In genomic region chr1:54653036-54653435, GRCh38 we compare ENCODE assay signal across 22 cellular contexts. TPM values are rescaled to one million over a fixed set of nuclear protein-coding genes. Genes with fewer than 3 reads are reported as not detected.
"Had no signal": no experiment of that assay in that cellular context is flagged by ENCODE, and none has a peak within 500 bp of the region (broad histone marks: within the 10 kb centered on the region; RNA-seq: fewer than 3 reads in every experiment).

No MANE protein-coding gene starts in this region.

- H3K27me3 ChIP-seq: tibial nerve, uterus had no signal

- H3K9me3 Mint-ChIP-seq: immature natural killer cell had no signal

- H3K9me3 ChIP-seq: uterus had no signal

- H3K4me3 ChIP-seq: tibial nerve, uterus had no signal

- H3K36me3 Mint-ChIP-seq: activated naive CD8-positive, alpha-beta T cell; immature natural killer cell; naive thymus-derived CD4-positive, alpha-beta T cell had no signal

- DNase-seq: activated CD4-positive, alpha-beta T cell treated with anti-CD3 and anti-CD28 coated beads for 48 hours; activated CD8-positive, alpha-beta memory T cell treated with anti-CD3 and anti-CD28 coated beads, Interleukin-2, amount 50 U/mL, for 48 hours; activated gamma-delta T cell treated with Interleukin-2 at 50 U/mL for 16 hours; activated T-cell treated with anti-CD3 and anti-CD28 coated beads, Interleukin-2, amount 50 U/mL, for 72 hours; anterior cingulate cortex; cerebellar nuclear complex; effector memory CD4-positive, alpha-beta T cell; foreskin melanocyte; immature natural killer cell; naive thymus-derived CD4-positive, alpha-beta T cell; posterior cingulate gyrus; retina; stimulated activated CD4-positive, alpha-beta T cell treated with anti-CD3 and anti-CD28 coated beads, Interleukin-4, amount 100 ng/mL, for 1 hour; stimulated activated naive CD4-positive, alpha-beta T cell; T-helper 2 cell; uterus had no signal

- H3K4me1 ChIP-seq: tibial nerve, uterus had no signal

- H3K4me3 Mint-ChIP-seq: activated naive CD8-positive, alpha-beta T cell; activated T-cell treated with anti-CD3 and anti-CD28 coated beads, Interleukin-2, amount 50 U/mL, for 72 hours; dendritic cell treated with granulocyte-macrophage colony-stimulating factor and Interleukin-4, amounts not matched to agents 40 ng/mL and 50 ng/mL, for 4 days; immature natural killer cell; naive thymus-derived CD4-positive, alpha-beta T cell; WTC11 had no signal

- H3K4me1 Mint-ChIP-seq: immature natural killer cell; naive thymus-derived CD4-positive, alpha-beta T cell had no signal

- H3K27me3 Mint-ChIP-seq: dendritic cell treated with granulocyte-macrophage colony-stimulating factor and Interleukin-4, amounts not matched to agents 40 ng/mL and 50 ng/mL, for 4 days had no signal

- ATAC-seq: activated T-cell treated with anti-CD3 and anti-CD28 coated beads, Interleukin-2, amount 50 U/mL, for 72 hours; naive thymus-derived CD4-positive, alpha-beta T cell; WTC11 had no signal

- H3K27ac Mint-ChIP-seq: activated naive CD8-positive, alpha-beta T cell; activated T-cell treated with anti-CD3 and anti-CD28 coated beads, Interleukin-2, amount 50 U/mL, for 72 hours; dendritic cell treated with granulocyte-macrophage colony-stimulating factor and Interleukin-4, amounts not matched to agents 40 ng/mL and 50 ng/mL, for 4 days; immature natural killer cell; naive thymus-derived CD4-positive, alpha-beta T cell; WTC11 had no signal

- H3K27ac ChIP-seq: tibial nerve, uterus had no signal

- H3K36me3 ChIP-seq: uterus had no signal

RNA-seq across cellular contexts. Expression of gene MROH7, which starts 11.4 kb away (rescaled TPM):
- total RNA-seq: lung microvascular endothelial cell had no signal
- polyA plus RNA-seq: immature natural killer cell; naive thymus-derived CD4-positive, alpha-beta T cell had no signal

RNA-seq across cellular contexts. Expression of gene FAM151A, which starts 29.7 kb away (rescaled TPM):
- total RNA-seq: activated T-cell treated with anti-CD3 and anti-CD28 coated beads, Interleukin-2, amount 50 U/mL, for 72 hours; fibroblast of lung; lung microvascular endothelial cell; naive thymus-derived CD4-positive, alpha-beta T cell; tibial nerve; uterus had no signal
- polyA plus RNA-seq: fibroblast of lung; immature natural killer cell; naive thymus-derived CD4-positive, alpha-beta T cell had no signal
